ENCODE assay signal across 15 cellular contexts in genomic region chr11:95282337-95282751, GRCh38. TPM values are rescaled to one million over a fixed set of nuclear protein-coding genes. Genes with fewer than 3 reads are reported as not detected.
A peak's percentile ranks its signal among the peaks of the same experiment; 100 is the strongest.
DNase-seq lines count a peak whose midpoint lies in the region; ATAC-seq, FAIRE-seq and TF ChIP-seq lines count a peak whose summit lies in the region.
"Had no signal": no experiment of that assay in that cellular context is flagged by ENCODE, and none has a peak within 500 bp of the region (broad histone marks: within the 10 kb centered on the region; RNA-seq: fewer than 3 reads in every experiment).

No MANE protein-coding gene starts in this region.

- H3K9me3 ChIP-seq in neuronal stem cell (replicated peaks in 1 of 2; ENCODE audit: control insufficient read depth in 2 of 2, insufficient read depth in 1 of 2, low read depth in 1 of 2, low read length in 2 of 2), result no peaks in the 10 kb centered on the region
- H3K9me3 ChIP-seq: colonic mucosa, psoas muscle had no signal

- no peak overlapping the region for H2BK120ac ChIP-seq in neuronal stem cell (ENCODE audit: low read depth, low read length)

- no peaks in the 10 kb centered on the region for H3K36me3 Mint-ChIP-seq in naive thymus-derived CD8-positive, alpha-beta T cell
- H3K36me3 Mint-ChIP-seq in stimulated activated naive B cell treated with anti-CD40 and anti-IgM and Interleukin-4, amounts not matched to agents 10 μg/mL and 1 μg/mL and 100 μg/mL, for 72 hours, result no peaks in the 10 kb centered on the region
- H3K36me3 Mint-ChIP-seq: activated naive CD8-positive, alpha-beta T cell had no signal

- H3K9me3 Mint-ChIP-seq in naive thymus-derived CD8-positive, alpha-beta T cell, result peaks cover 0 to 1% (median 0%) of the 10 kb centered on the region in 9 donors
- H3K9me3 Mint-ChIP-seq in stimulated activated naive B cell treated with anti-CD40 and anti-IgM and Interleukin-4, amounts not matched to agents 10 μg/mL and 1 μg/mL and 100 μg/mL, for 72 hours, result no peaks in the 10 kb centered on the region
- H3K9me3 Mint-ChIP-seq: IgD-negative memory B cell had no signal

- no peak overlapping the region for H3K23ac ChIP-seq in neuronal stem cell (ENCODE audit: low read depth, low read length, poor library complexity)

- H3K27me3 Mint-ChIP-seq in naive thymus-derived CD8-positive, alpha-beta T cell, result peaks cover 0 to 3% (median 0%) of the 10 kb centered on the region in 5 donors
- H3K27me3 Mint-ChIP-seq in stimulated activated naive B cell treated with anti-CD40 and anti-IgM and Interleukin-4, amounts not matched to agents 10 μg/mL and 1 μg/mL and 100 μg/mL, for 72 hours, result no peaks in the 10 kb centered on the region
- H3K27me3 Mint-ChIP-seq: activated naive CD8-positive, alpha-beta T cell; IgD-negative memory B cell had no signal

- H3K36me3 ChIP-seq in neuronal stem cell (replicated peaks in 1 of 2; ENCODE audit: control insufficient read depth in 2 of 2, insufficient read depth in 2 of 2, low read length in 2 of 2), result no peaks in the 10 kb centered on the region
- H3K36me3 ChIP-seq: colonic mucosa had no signal

- no peak overlapping the region for H2AK5ac ChIP-seq in neuronal stem cell (ENCODE audit: low read depth, low read length)

- FAIRE-seq in GM19239 (lab: Jason Lieb, UNC), result no peak
- FAIRE-seq: RCC 7860 had no signal

- H3K18ac ChIP-seq in neuronal stem cell (ENCODE audit: low read length), result no peak overlapping the region

- H4K8ac ChIP-seq in neuronal stem cell (ENCODE audit: low read depth, low read length), result no peak overlapping the region

- no peak overlapping the region for H3K9ac ChIP-seq in neuronal stem cell (ENCODE audit: low read depth, low read length, poor library complexity)

- no peak for TF ChIP-seq CTCF in fibroblast of pulmonary artery (IDR thresholded peaks at IDR 0.05; ENCODE audit: low read length, missing control alignments)

- H3K4me1 Mint-ChIP-seq in naive thymus-derived CD8-positive, alpha-beta T cell, result peaks cover 0 to 19% (median 0%) of the 10 kb centered on the region in 4 donors
- peaks cover 35 to 68% of the 10 kb centered on the region in 2 donors for H3K4me1 Mint-ChIP-seq in stimulated activated naive B cell treated with anti-CD40 and anti-IgM and Interleukin-4, amounts not matched to agents 10 μg/mL and 1 μg/mL and 100 μg/mL, for 72 hours

- H2BK15ac ChIP-seq in neuronal stem cell (ENCODE audit: low read length), result no peak overlapping the region

- H3K4ac ChIP-seq in neuronal stem cell (ENCODE audit: low read length), result no peak overlapping the region

- H3K4me2 ChIP-seq in neuronal stem cell (ENCODE audit: insufficient read depth, low read length, poor library complexity, severe bottlenecking), result no peak overlapping the region

- no peaks in the 10 kb centered on the region for H3K79me1 ChIP-seq in neuronal stem cell (ENCODE audit: low read depth, low read length)

- H2BK12ac ChIP-seq in neuronal stem cell (ENCODE audit: low read length), result no peak overlapping the region

- DNase-seq in GM03348 (ENCODE audit: low spot score) (peak; percentile 14), NOMO-1 treated with DMSO at 0.1 percent for 48 hours (lab: John Stamatoyannopoulos, UW; ENCODE audit: unreplicated experiment) (peak; percentile 87), fibroblast of pulmonary artery (ENCODE audit: low read depth) (peak; percentile 26), neuronal stem cell (ENCODE audit: low spot score) (no peak), GM19239 (ENCODE audit: insufficient read length, low spot score) (no peak)
- DNase-seq in naive thymus-derived CD8-positive, alpha-beta T cell, result no peak
- no peak for DNase-seq in stimulated activated naive B cell treated with anti-CD40 and anti-IgM and Interleukin-4, amounts not matched to agents 10 μg/mL and 1 μg/mL and 100 μg/mL, for 72 hours
- DNase-seq: colonic mucosa, GOT3, NCI-H2029 treated with DMSO at 0.1 percent for 48 hours, psoas muscle had no signal

- no CpG with 5 or more reads among the region's 4 CpGs for WGBS in neuronal stem cell (ENCODE audit: extremely low coverage in 2 of 2, insufficient read length in 2 of 2, insufficient replicate concordance in 1 of 2), 2 donors

- no peak overlapping the region for H3K27ac ChIP-seq in neuronal stem cell (replicated peaks; ENCODE audit: low read length)
- H3K27ac ChIP-seq: colonic mucosa, psoas muscle had no signal

- no peak overlapping the region for H3K27ac Mint-ChIP-seq in naive thymus-derived CD8-positive, alpha-beta T cell
- no peak overlapping the region for H3K27ac Mint-ChIP-seq in stimulated activated naive B cell treated with anti-CD40 and anti-IgM and Interleukin-4, amounts not matched to agents 10 μg/mL and 1 μg/mL and 100 μg/mL, for 72 hours
- H3K27ac Mint-ChIP-seq: activated naive CD8-positive, alpha-beta T cell had no signal

- no peak overlapping the region for H3K4me3 ChIP-seq in fibroblast of pulmonary artery (replicated peaks; ENCODE audit: low read depth, low read length)
- no peak overlapping the region for H3K4me3 ChIP-seq in neuronal stem cell (ENCODE audit: low read length in 2 of 2)
- H3K4me3 ChIP-seq: colonic mucosa, psoas muscle had no signal

- H3K14ac ChIP-seq in neuronal stem cell (ENCODE audit: low read length), result no peak overlapping the region

- H3K27me3 ChIP-seq in neuronal stem cell (ENCODE audit: control insufficient read depth in 3 of 3, insufficient read depth in 3 of 3, low read depth in 1 of 3, low read length in 3 of 3), result no peaks in the 10 kb centered on the region
- H3K27me3 ChIP-seq: colonic mucosa had no signal

- no peak overlapping the region for H4K91ac ChIP-seq in neuronal stem cell (ENCODE audit: low read depth, low read length, poor library complexity)

- H2BK5ac ChIP-seq in neuronal stem cell (ENCODE audit: low read length), result no peak overlapping the region

- H2AFZ ChIP-seq in neuronal stem cell (ENCODE audit: low read length), result peak overlapping the region; percentile 26

- ATAC-seq in esophagus mucosa, result no peak
- no peak for ATAC-seq in naive thymus-derived CD8-positive, alpha-beta T cell
- ATAC-seq in stimulated activated naive B cell treated with anti-CD40 and anti-IgM and Interleukin-4, amounts not matched to agents 10 μg/mL and 1 μg/mL and 100 μg/mL, for 72 hours (replicated peaks), result no peak
- ATAC-seq: psoas muscle had no signal

- POLR2A ChIA-PET in naive thymus-derived CD8-positive, alpha-beta T cell (lab: Charles Lee), result no interaction called here

- H3K4me1 ChIP-seq in neuronal stem cell (ENCODE audit: control insufficient read depth in 2 of 2, insufficient read depth in 1 of 2, low read depth in 1 of 2, low read length in 2 of 2), result peaks cover 2 to 5% of the 10 kb centered on the region in 2 donors
- H3K4me1 ChIP-seq: colonic mucosa, psoas muscle had no signal

- no peak overlapping the region for H3K4me3 Mint-ChIP-seq in naive thymus-derived CD8-positive, alpha-beta T cell
- H3K4me3 Mint-ChIP-seq in stimulated activated naive B cell treated with anti-CD40 and anti-IgM and Interleukin-4, amounts not matched to agents 10 μg/mL and 1 μg/mL and 100 μg/mL, for 72 hours, result no peak overlapping the region
- H3K4me3 Mint-ChIP-seq: activated naive CD8-positive, alpha-beta T cell; IgD-negative memory B cell had no signal

RNA-seq across cellular contexts. Expression of gene SESN3, which starts 51.3 kb away (rescaled TPM):
- polyA plus RNA-seq in neuronal stem cell (2013, experiment 1 of 2), result 56.5 TPM
- polyA plus RNA-seq in neuronal stem cell (2013, experiment 2 of 2), result 58.6 TPM
- 30.5 TPM for total RNA-seq in esophagus mucosa
- total RNA-seq in naive thymus-derived CD8-positive, alpha-beta T cell, result 10 to 100 TPM; 85.4 to 86.2 TPM
- polyA plus RNA-seq in naive thymus-derived CD8-positive, alpha-beta T cell, result 1 to 10 TPM; 1.3 to 1.8 (median 1.7) TPM

Comparison
In these comparisons a context has a peak if more than half of its experiments do, and no peak if none do; other contexts are left out.
1. DNase-seq: peak in GM03348 (single experiment), NOMO-1 treated with DMSO at 0.1 percent for 48 hours (single experiment) and fibroblast of pulmonary artery (single experiment); none in neuronal stem cell (single experiment), naive thymus-derived CD8-positive, alpha-beta T cell (0 of 10), GM19239 (single experiment) and stimulated activated naive B cell treated with anti-CD40 and anti-IgM and Interleukin-4, amounts not matched to agents 10 μg/mL and 1 μg/mL and 100 μg/mL, for 72 hours (single experiment).